Comparison of ENCODE assay signal across 23 cellular contexts in the genomic region with DNA sequence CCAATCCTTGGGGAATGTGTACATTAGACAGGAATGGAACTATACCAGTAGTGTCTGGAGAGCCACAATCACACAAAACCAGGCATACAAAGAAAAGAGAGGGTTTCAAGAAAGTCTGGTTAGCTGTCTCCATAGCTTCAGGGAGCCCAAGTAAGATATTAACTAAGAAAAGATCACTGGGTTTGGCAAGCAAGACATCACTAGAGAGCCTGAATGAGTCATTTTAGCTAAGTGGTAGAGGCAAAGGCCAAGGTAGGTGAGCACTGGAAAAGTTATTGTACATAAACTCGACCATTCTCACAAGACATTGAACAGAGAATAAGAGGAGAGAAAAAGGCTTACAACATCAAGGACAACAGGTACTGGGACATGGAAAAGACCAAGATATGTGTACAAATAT.
"Had no signal": no experiment of that assay in that cellular context is flagged by ENCODE, and none has a peak within 500 bp of the region (broad histone marks: within the 10 kb centered on the region; RNA-seq: fewer than 3 reads in every experiment).

No MANE protein-coding gene starts in this region.

- H3K27ac ChIP-seq: heart left ventricle, neutrophil, ovary, prostate gland, stomach, thyroid gland, upper lobe of left lung, vagina had no signal

- H3K9me3 ChIP-seq: ovary, prostate gland, thyroid gland, vagina had no signal

- DNase-seq: activated CD4-positive, alpha-beta T cell treated with anti-CD3 and anti-CD28 coated beads for 48 hours; activated CD4-positive, alpha-beta T cell treated with anti-CD3 and anti-CD28 coated beads, Interleukin-2, amount 50 U/mL, for 48 hours; activated CD8-positive, alpha-beta memory T cell treated with anti-CD3 and anti-CD28 coated beads, Interleukin-2, amount 50 U/mL, for 4 hours; activated gamma-delta T cell; activated naive CD4-positive, alpha-beta T cell treated with anti-CD3 and anti-CD28 coated beads, Interleukin-2, amount 10 ng/mL, durations not matched to agents 7 days and 5 days; activated naive CD8-positive, alpha-beta T cell treated with anti-CD3 and anti-CD28 coated beads, Interleukin-2, amount 10 ng/mL, durations not matched to agents 7 days and 5 days; activated T-cell treated with anti-CD3 and anti-CD28 coated beads, Interleukin-2, amount 50 U/mL, for 1 hour; endodermal cell; heart left ventricle; hypothalamus; left ventricle myocardium superior; nephron progenitor cell; ovary; stimulated activated CD4-positive, alpha-beta T cell treated with anti-CD3 and anti-CD28 coated beads, Interleukin-15, amount 100 ng/mL, for 24 hours; stimulated activated CD4-positive, alpha-beta T cell treated with anti-CD3 and anti-CD28 coated beads, Interleukin-2, amount 100 ng/mL, for 24 hours; stimulated activated naive B cell treated with anti-CD40 and anti-IgM and Interleukin-4, amounts not matched to agents 10 μg/mL and 1 μg/mL and 100 μg/mL, for 72 hours; stomach; T-helper 1 cell; thyroid gland; upper lobe of left lung had no signal

- H3K27me3 ChIP-seq: heart left ventricle, neutrophil, ovary, stomach, thyroid gland, upper lobe of left lung, vagina had no signal

- H3K4me3 ChIP-seq: heart left ventricle, ovary, prostate gland, stomach, thyroid gland, upper lobe of left lung, vagina had no signal

- H3K4me1 ChIP-seq: heart left ventricle, prostate gland, stomach, thyroid gland, upper lobe of left lung, vagina had no signal

- H3K36me3 ChIP-seq: heart left ventricle, neutrophil, ovary, prostate gland, stomach, thyroid gland, upper lobe of left lung, vagina had no signal

- ATAC-seq: heart left ventricle; left ventricle myocardium superior; stimulated activated naive B cell treated with anti-CD40 and anti-IgM and Interleukin-4, amounts not matched to agents 10 μg/mL and 1 μg/mL and 100 μg/mL, for 72 hours had no signal
